Comparison of ENCODE assay signal across 1 cellular context in the genomic region with DNA sequence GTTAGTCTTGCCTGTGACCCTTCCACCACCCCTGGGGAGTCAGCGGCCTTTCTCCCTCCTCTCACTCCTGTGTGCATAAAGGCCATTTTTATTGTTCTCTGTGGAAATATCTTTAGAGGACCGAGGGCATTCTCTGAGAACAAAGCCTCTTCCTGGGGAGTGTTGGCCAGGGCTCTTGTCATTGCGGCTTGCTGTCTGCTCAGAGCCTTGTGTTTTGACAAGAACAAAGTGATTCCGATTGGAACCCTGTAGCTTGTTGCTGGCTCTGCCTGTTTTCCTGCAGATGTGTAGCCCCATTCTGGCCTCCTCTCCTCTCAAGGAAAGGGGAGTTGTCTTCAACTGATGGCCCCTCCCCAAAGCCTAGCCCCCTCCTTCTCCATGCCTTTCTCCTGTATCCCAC.
TF ChIP-seq lines count a peak whose summit lies in the region.

No MANE protein-coding gene starts in this region.

TF ChIP-seq in H1, 55 proteins besides CTCF, POLR2A, EP300 and RAD21:
- TF ChIP-seq SIN3A (conservative IDR thresholded peaks at IDR 0.05 in 1 of 2, IDR thresholded peaks at IDR 0.05 in 1 of 2; ENCODE audit: low read depth in 1 of 2, low read length in 2 of 2) = 0 out of 4 replicates have a peak, but pooled peaks of 1 of the 2 experiments have one; percentile 35
- TF ChIP-seq NANOG (IDR thresholded peaks at IDR 0.05; ENCODE audit: insufficient read depth, low read depth, low read length, poor library complexity, severe bottlenecking) = peak; percentile 3
- no peak for TF ChIP-seq SP1 (IDR thresholded peaks at IDR 0.05; ENCODE audit: low read depth, low read length)
- no peak for TF ChIP-seq TBP (IDR thresholded peaks at IDR 0.05; ENCODE audit: low read depth, low read length)
- TF ChIP-seq CREB1 (IDR thresholded peaks at IDR 0.05) = no peak
- TF ChIP-seq KDM4A (IDR thresholded peaks at IDR 0.05; ENCODE audit: low read depth, low read length, severe bottlenecking) = no peak
- TF ChIP-seq ASH2L (IDR thresholded peaks at IDR 0.05; ENCODE audit: low read length) = no peak
